In genomic region chr19:49591731-49592485, GRCh38 we compare ENCODE assay signal across 8 cellular contexts. TPM values are rescaled to one million over a fixed set of nuclear protein-coding genes. Genes with fewer than 3 reads are reported as not detected.
DNase-seq lines count a peak whose midpoint lies in the region; ATAC-seq and TF ChIP-seq lines count a peak whose summit lies in the region.

No MANE protein-coding gene starts in this region.

- peak overlapping the region; percentile 85 to 96 (median 92) for H3K4me3 ChIP-seq in esophagus muscularis mucosa
- peak overlapping the region; percentile 80 to 99 (median 90) for H3K4me3 ChIP-seq in upper lobe of left lung

- no peak for TF ChIP-seq CTCF in esophagus muscularis mucosa (IDR thresholded peaks at IDR 0.05)
- TF ChIP-seq CTCF in upper lobe of left lung (IDR thresholded peaks at IDR 0.05): no peak

- peaks cover 24 to 46% (median 34%) of the 10 kb centered on the region in 4 donors for H3K4me1 Mint-ChIP-seq in naive thymus-derived CD8-positive, alpha-beta T cell

- DNase-seq in NCI-H748 (lab: John Stamatoyannopoulos, UW; ENCODE audit: unreplicated experiment) (peak; percentile 72), NCI-H748 treated with DMSO at 0.1 percent for 48 hours (lab: John Stamatoyannopoulos, UW) (no peak), NCI-H2171 (lab: John Stamatoyannopoulos, UW) (peak; percentile 48), esophagus muscularis mucosa (ENCODE audit: extremely low spot score) (no peak), upper lobe of left lung (peak; percentile 38 to 89)
- DNase-seq in activated CD8-positive, alpha-beta memory T cell treated with anti-CD3 and anti-CD28 coated beads, Interleukin-2, amount 50 U/mL, for 48 hours: peak; percentile 74
- DNase-seq in naive thymus-derived CD8-positive, alpha-beta T cell: peak; percentile 30 to 75 (median 51)
- DNase-seq in NK-92 treated with Interleukin-12 subunit alpha and Interleukin-12 subunit beta, amount 100 ng/mL, for 24 hours (lab: John Stamatoyannopoulos, UW): no peak

- POLR2A ChIA-PET in naive thymus-derived CD8-positive, alpha-beta T cell (lab: Charles Lee): interaction anchor here (0.9 to 11.9 kb wide), 8 partner anchors 11 to 366 kb away, joined by 3 to 180 read pairs (median 26); partner anchors contain the start of genes BCL2L12, IRF3, NOSIP and PRRG2

- H3K9me3 ChIP-seq in esophagus muscularis mucosa: no peaks in the 10 kb centered on the region
- H3K9me3 ChIP-seq in upper lobe of left lung: no peaks in the 10 kb centered on the region

- H3K36me3 ChIP-seq in esophagus muscularis mucosa (peaks cover 26 to 30% (median 29%) of the 10 kb centered on the region in 4 donors), upper lobe of left lung (peaks cover 14 to 32% (median 31%) of the 10 kb centered on the region in 4 donors)

- H3K27me3 Mint-ChIP-seq in naive thymus-derived CD8-positive, alpha-beta T cell: no peaks in the 10 kb centered on the region

- peak overlapping the region; percentile 55 to 97 (median 91) for H3K27ac Mint-ChIP-seq in naive thymus-derived CD8-positive, alpha-beta T cell

- H3K4me3 Mint-ChIP-seq in naive thymus-derived CD8-positive, alpha-beta T cell: peak overlapping the region; percentile 86 to 97 (median 92)

- TF ChIP-seq EP300 in esophagus muscularis mucosa (IDR thresholded peaks at IDR 0.05): no peak
- no peak for TF ChIP-seq EP300 in upper lobe of left lung (IDR thresholded peaks at IDR 0.05)

- TF ChIP-seq POLR2A in esophagus muscularis mucosa (IDR thresholded peaks at IDR 0.05; ENCODE audit: low read depth) (no peak), upper lobe of left lung (IDR thresholded peaks at IDR 0.05) (no peak)

- 2% methylated on average over 21 of the region's 51 CpGs for WGBS in esophagus muscularis mucosa
- WGBS in upper lobe of left lung, 2 donors: 1 to 4% methylated on average over 16 to 38 of the region's 51 CpGs

- peaks cover 22 to 48% (median 44%) of the 10 kb centered on the region in 4 donors for H3K4me1 ChIP-seq in esophagus muscularis mucosa
- H3K4me1 ChIP-seq in upper lobe of left lung: peaks cover 16 to 32% (median 26%) of the 10 kb centered on the region in 4 donors

- H3K27ac ChIP-seq in esophagus muscularis mucosa (replicated peaks in 1 of 4): peak overlapping the region; percentile 84 to 96 (median 94)
- peak overlapping the region; percentile 91 to 96 (median 93) for H3K27ac ChIP-seq in upper lobe of left lung

- peaks cover 0 to 16% (median 5%) of the 10 kb centered on the region in 3 donors for H3K36me3 Mint-ChIP-seq in naive thymus-derived CD8-positive, alpha-beta T cell

- H3K9me3 Mint-ChIP-seq in naive thymus-derived CD8-positive, alpha-beta T cell: no peaks in the 10 kb centered on the region

- H3K27me3 ChIP-seq in esophagus muscularis mucosa (no peaks in the 10 kb centered on the region), upper lobe of left lung (no peaks in the 10 kb centered on the region)

- no peak for ATAC-seq in naive thymus-derived CD8-positive, alpha-beta T cell
- ATAC-seq in upper lobe of left lung (ENCODE audit: low FRiP score in 2 of 2): no peak

- intact Hi-C loops in esophagus muscularis mucosa (cut with DNase I): loop anchor here (2.0 to 5.0 kb wide), 2 partner anchors 47 to 85 kb away; partner anchors contain the start of gene PRMT1

RNA-seq across cellular contexts. Expression of gene PRR12, which starts 0.9 kb away (rescaled TPM):
- total RNA-seq in esophagus muscularis mucosa: 10 to 100 TPM in 3 of 4 donors, 1 to 10 TPM in 1; 9.4 to 29.1 (median 16.3) TPM
- total RNA-seq in naive thymus-derived CD8-positive, alpha-beta T cell: 10 to 100 TPM; 61.6 to 62.1 TPM
- under 1 TPM; 0.24 to 0.69 (median 0.37) TPM for polyA plus RNA-seq in naive thymus-derived CD8-positive, alpha-beta T cell
- 10 to 100 TPM; 12.6 to 51.9 (median 33.7) TPM for total RNA-seq in upper lobe of left lung

RNA-seq across cellular contexts. Expression of gene PRRG2, which starts 10.8 kb away (rescaled TPM):
- 1 to 10 TPM in 2 of 4 donors, under 1 TPM in 1, not detected in 1; 0.17 to 2.5 (median 1.6) TPM for total RNA-seq in esophagus muscularis mucosa
- 1 to 10 TPM; 1.9 to 2.4 TPM for total RNA-seq in naive thymus-derived CD8-positive, alpha-beta T cell
- polyA plus RNA-seq in naive thymus-derived CD8-positive, alpha-beta T cell: under 1 TPM; 0.28 to 0.34 (median 0.32) TPM
- total RNA-seq in upper lobe of left lung: 10 to 100 TPM in 1 of 6 donors, 1 to 10 TPM in 5; 3.8 to 10.0 (median 7.1) TPM

RNA-seq across cellular contexts. Expression of gene NOSIP, which starts 11.6 kb away (rescaled TPM):
- total RNA-seq in esophagus muscularis mucosa (10 to 100 TPM; 51.0 to 71.6 (median 59.2) TPM), upper lobe of left lung (10 to 100 TPM; 30.3 to 72.3 (median 57.9) TPM)
- total RNA-seq in naive thymus-derived CD8-positive, alpha-beta T cell: 100 to 1,000 TPM; 162 to 173 TPM
- 100 to 1,000 TPM; 662 to 854 (median 844) TPM for polyA plus RNA-seq in naive thymus-derived CD8-positive, alpha-beta T cell

RNA-seq across cellular contexts. Expression of gene RRAS, which starts 48.0 kb away (rescaled TPM):
- total RNA-seq in esophagus muscularis mucosa: 100 to 1,000 TPM; 134 to 205 (median 187) TPM
- 10 to 100 TPM; 10.4 to 12.7 TPM for total RNA-seq in naive thymus-derived CD8-positive, alpha-beta T cell
- 10 to 100 TPM; 21.8 to 30.2 (median 28.4) TPM for polyA plus RNA-seq in naive thymus-derived CD8-positive, alpha-beta T cell
- total RNA-seq in upper lobe of left lung: 100 to 1,000 TPM in 3 of 6 donors, 10 to 100 TPM in 3; 81.7 to 160 (median 107) TPM

RNA-seq across cellular contexts. Expression of gene SCAF1, which starts 50.1 kb away (rescaled TPM):
- total RNA-seq in esophagus muscularis mucosa (10 to 100 TPM; 19.2 to 50.9 (median 30.9) TPM), upper lobe of left lung (10 to 100 TPM; 28.6 to 98.5 (median 71.0) TPM)
- 10 to 100 TPM; 51.0 to 62.3 TPM for total RNA-seq in naive thymus-derived CD8-positive, alpha-beta T cell
- polyA plus RNA-seq in naive thymus-derived CD8-positive, alpha-beta T cell: 1 to 10 TPM; 1.1 to 2.5 (median 1.2) TPM

Comparison
In these comparisons a context has a peak if more than half of its experiments do, and no peak if none do; other contexts are left out.
1. DNase-seq: peak in NCI-H748 (single experiment), NCI-H2171 (single experiment), activated CD8-positive, alpha-beta memory T cell treated with anti-CD3 and anti-CD28 coated beads, Interleukin-2, amount 50 U/mL, for 48 hours (single experiment), naive thymus-derived CD8-positive, alpha-beta T cell (10 of 10) and upper lobe of left lung (2 of 2); none in NCI-H748 treated with DMSO at 0.1 percent for 48 hours (single experiment), esophagus muscularis mucosa (single experiment) and NK-92 treated with Interleukin-12 subunit alpha and Interleukin-12 subunit beta, amount 100 ng/mL, for 24 hours (single experiment).